Comparison of ENCODE assay signal across 20 cellular contexts in genomic region chr17:9199474-9200196, GRCh38.
DNase-seq lines count a peak whose midpoint lies in the region; ATAC-seq and TF ChIP-seq lines count a peak whose summit lies in the region.
"Had no signal": no experiment of that assay in that cellular context is flagged by ENCODE, and none has a peak within 500 bp of the region (broad histone marks: within the 10 kb centered on the region; RNA-seq: fewer than 3 reads in every experiment).

No MANE protein-coding gene starts in this region.

- CTCF ChIA-PET in SK-N-SH (lab: Yijun Ruan, JAX): interaction anchor here (1.3 kb wide), 1 partner anchor 14 kb away, joined by 3 read pairs; no protein-coding TSS in a partner anchor
- CTCF ChIA-PET in WTC11 (lab: Charles Lee): interaction anchor here (1.6 kb wide), 1 partner anchor 37 kb away, joined by 7 read pairs; no protein-coding TSS in a partner anchor

- H3K27ac ChIP-seq in SK-N-SH (ENCODE audit: low read depth in 2 of 2, low read length in 1 of 2) (no peak overlapping the region), spleen (no peak overlapping the region)
- H3K27ac ChIP-seq: cardiac muscle cell, left lung, Peyer's patch, stomach had no signal

- intact Hi-C loops in left ventricle myocardium superior (cut with micrococcal nuclease): no loop called here
- intact Hi-C loops in spleen (cut with DNase I; ENCODE audit: low total_unique reads): no loop called here

- no peak overlapping the region for H3K4me2 ChIP-seq in SK-N-SH

- ATAC-seq in SK-N-SH treated with all-trans-retinoic acid at 6 μM for 48 hours (no peak), WTC11 (peak; percentile 87), left ventricle myocardium superior (peak; percentile 90), GM19467 (IDR thresholded peaks at IDR 0.05; ENCODE audit: unreplicated experiment) (no peak)
- no peak for ATAC-seq in natural killer cell treated with Interleukin-12 subunit alpha and Interleukin-12 subunit beta and Interleukin-15 and Interleukin-18, amount 100 ng/mL, for 72 hours
- ATAC-seq: left lung had no signal

- TF ChIP-seq POLR2A in spleen (IDR thresholded peaks at IDR 0.05): no peak

- H3K36me3 Mint-ChIP-seq in WTC11: no peaks in the 10 kb centered on the region
- no peaks in the 10 kb centered on the region for H3K36me3 Mint-ChIP-seq in natural killer cell treated with Interleukin-12 subunit alpha and Interleukin-12 subunit beta and Interleukin-15 and Interleukin-18, amount 100 ng/mL, for 72 hours
- H3K36me3 Mint-ChIP-seq: CD4-positive, CD25-positive, alpha-beta regulatory T cell; naive B cell had no signal

- no peaks in the 10 kb centered on the region for H3K79me2 ChIP-seq in SK-N-SH (ENCODE audit: insufficient read depth)

- WGBS in SK-N-SH (ENCODE audit: low lambda C conversion rate): 21% methylated on average over 3 of the region's 6 CpGs
- WGBS in spleen, 5 donors: 68 to 89% (median 85%) methylated on average over 6 of the region's 6 CpGs

- H3K4me3 ChIP-seq in SK-N-SH (ENCODE audit: low read depth in 2 of 2, low read length in 1 of 2) (no peak overlapping the region), spleen (no peak overlapping the region)
- H3K4me3 ChIP-seq: cardiac muscle cell, left lung, Peyer's patch, stomach had no signal

- H3K9me2 ChIP-seq in SK-N-SH: no peaks in the 10 kb centered on the region

- H4K20me1 ChIP-seq in SK-N-SH (ENCODE audit: insufficient read depth): no peaks in the 10 kb centered on the region

- TF ChIP-seq RAD21 in SK-N-SH (IDR thresholded peaks at IDR 0.05; ENCODE audit: low read length): no peak

- H2AFZ ChIP-seq in SK-N-SH (ENCODE audit: low read depth): no peak overlapping the region

- H3K4me1 Mint-ChIP-seq in WTC11: peaks cover 15% of the 10 kb centered on the region
- peaks cover 0 to 4% of the 10 kb centered on the region in 2 donors for H3K4me1 Mint-ChIP-seq in natural killer cell treated with Interleukin-12 subunit alpha and Interleukin-12 subunit beta and Interleukin-15 and Interleukin-18, amount 100 ng/mL, for 72 hours (ENCODE audit: low read depth in 2 of 2)

- H3F3A ChIP-seq in SK-N-SH (replicated peaks; ENCODE audit: insufficient read depth): no peaks in the 10 kb centered on the region

- H3K4me1 ChIP-seq in SK-N-SH (ENCODE audit: control insufficient read depth in 1 of 2, insufficient read depth in 2 of 2, low read depth in 1 of 2, low read length in 1 of 2) (no peaks in the 10 kb centered on the region; a peak in 1 of 4 replicates), spleen (peaks cover 0 to 21% (median 0%) of the 10 kb centered on the region in 6 donors)
- H3K4me1 ChIP-seq: left lung, stomach had no signal

- H3K4me3 Mint-ChIP-seq in WTC11: no peak overlapping the region
- H3K4me3 Mint-ChIP-seq in natural killer cell treated with Interleukin-12 subunit alpha and Interleukin-12 subunit beta and Interleukin-15 and Interleukin-18, amount 100 ng/mL, for 72 hours: no peak overlapping the region
- H3K4me3 Mint-ChIP-seq: CD4-positive, CD25-positive, alpha-beta regulatory T cell had no signal

- TF ChIP-seq CTCF in SK-N-SH (IDR thresholded peaks at IDR 0.05) (no peak), WTC11 (IDR thresholded peaks at IDR 0.05) (no peak), spleen (IDR thresholded peaks at IDR 0.05 in 8 of 11, conservative IDR thresholded peaks at IDR 0.05 in 3 of 11) (no peak)

- no peak for TF ChIP-seq EP300 in SK-N-SH (IDR thresholded peaks at IDR 0.05; ENCODE audit: borderline replicate concordance in 1 of 2, low read depth in 1 of 2, low read length in 1 of 2)

- POLR2A ChIA-PET in SK-N-SH (lab: Yijun Ruan, JAX): no interaction called here
- POLR2A ChIA-PET in WTC11 (lab: Charles Lee): interaction anchor here (0.5 kb wide), 1 partner anchor 109 kb away, joined by 5 read pairs; no protein-coding TSS in a partner anchor

- peaks cover 12% of the 10 kb centered on the region for H3K9me3 Mint-ChIP-seq in WTC11
- no peaks in the 10 kb centered on the region for H3K9me3 Mint-ChIP-seq in natural killer cell treated with Interleukin-12 subunit alpha and Interleukin-12 subunit beta and Interleukin-15 and Interleukin-18, amount 100 ng/mL, for 72 hours

- H3K27me3 ChIP-seq in SK-N-SH (ENCODE audit: insufficient read depth): no peaks in the 10 kb centered on the region; the same call in 1 of the 2 replicates
- H3K27me3 ChIP-seq in spleen (replicated peaks in 1 of 7): peaks cover 0 to 10% (median 0%) of the 10 kb centered on the region in 7 donors
- H3K27me3 ChIP-seq: left lung, Peyer's patch, stomach had no signal

- no peaks in the 10 kb centered on the region for H3K9me3 ChIP-seq in SK-N-SH
- peaks cover 0 to 5% (median 0%) of the 10 kb centered on the region in 8 donors for H3K9me3 ChIP-seq in spleen
- H3K9me3 ChIP-seq: left lung, Peyer's patch, stomach had no signal

- no peaks in the 10 kb centered on the region; the same call in 1 of the 2 replicates for H3K27me3 Mint-ChIP-seq in WTC11 (ENCODE audit: low read depth)
- H3K27me3 Mint-ChIP-seq in natural killer cell treated with Interleukin-12 subunit alpha and Interleukin-12 subunit beta and Interleukin-15 and Interleukin-18, amount 100 ng/mL, for 72 hours: peaks cover 14 to 20% of the 10 kb centered on the region in 2 donors
- H3K27me3 Mint-ChIP-seq: naive B cell had no signal

- no peak overlapping the region for H3K9ac ChIP-seq in SK-N-SH

- no peak overlapping the region for H3K27ac Mint-ChIP-seq in WTC11
- no peak overlapping the region for H3K27ac Mint-ChIP-seq in natural killer cell treated with Interleukin-12 subunit alpha and Interleukin-12 subunit beta and Interleukin-15 and Interleukin-18, amount 100 ng/mL, for 72 hours
- H3K27ac Mint-ChIP-seq: CD4-positive, CD25-positive, alpha-beta regulatory T cell; progenitor cell of endocrine pancreas had no signal

- H3K36me3 ChIP-seq in SK-N-SH (replicated peaks in 1 of 2; ENCODE audit: control insufficient read depth in 1 of 2, insufficient read depth in 2 of 2, low read length in 1 of 2) (no peaks in the 10 kb centered on the region), spleen (no peaks in the 10 kb centered on the region)
- H3K36me3 ChIP-seq: cardiac muscle cell, left lung, Peyer's patch had no signal

- DNase-seq in SK-N-SH (no peak), WTC11 (ENCODE audit: low spot score) (no peak), left ventricle myocardium superior (peak; percentile 47), spleen (peak; percentile 31)
- DNase-seq in stimulated activated CD4-positive, alpha-beta T cell treated with anti-CD3 and anti-CD28 coated beads, Interleukin-2, amount 100 ng/mL, for 24 hours: no peak
- no peak for DNase-seq in natural killer cell treated with Interleukin-12 subunit alpha and Interleukin-12 subunit beta and Interleukin-15 and Interleukin-18, amount 100 ng/mL, for 72 hours (ENCODE audit: low spot score)
- DNase-seq: CD4-positive, CD25-positive, alpha-beta regulatory T cell; DMS79; MM.1S; naive B cell; NCI-H2081 treated with DMSO at 0.1 percent for 48 hours; NCI-H748 treated with DMSO at 0.1 percent for 48 hours; Peyer's patch; stomach; SW 1271 had no signal

TF ChIP-seq in SK-N-SH, 30 proteins besides CTCF, POLR2A, EP300 and RAD21:
- TF ChIP-seq MXI1 (IDR thresholded peaks at IDR 0.05; ENCODE audit: low read depth, low read length): no peak
- TF ChIP-seq USF1 (IDR thresholded peaks at IDR 0.05; ENCODE audit: borderline replicate concordance, low read depth): peak; percentile 48; the same call in 1 of the 2 replicates
TF ChIP-seq in SK-N-SH: peak in this region for 1.

TF ChIP-seq in SK-N-SH treated with all-trans-retinoic acid at 6 μM for 48 hours, 23 proteins besides CTCF, POLR2A, EP300 and RAD21:
- TF ChIP-seq RARB (CRISPR knock-in tag; IDR thresholded peaks at IDR 0.05): no peak
- no peak for TF ChIP-seq GLIS3 (CRISPR knock-in tag; IDR thresholded peaks at IDR 0.05)
- TF ChIP-seq ZFP30 (CRISPR knock-in tag; IDR thresholded peaks at IDR 0.05): no peak

TF ChIP-seq in WTC11, 78 proteins besides CTCF, POLR2A, EP300 and RAD21:
- TF ChIP-seq USF2 (CRISPR knock-in tag; IDR thresholded peaks at IDR 0.05): peak; percentile 93
- peak; percentile 91 for TF ChIP-seq USF1 (CRISPR knock-in tag; IDR thresholded peaks at IDR 0.05)
- TF ChIP-seq CDX4 (CRISPR knock-in tag; IDR thresholded peaks at IDR 0.05; ENCODE audit: borderline replicate concordance): no peak

Comparison
In these comparisons a context has a peak if more than half of its experiments do, and no peak if none do; other contexts are left out.
1. DNase-seq: peak in left ventricle myocardium superior (single experiment) and spleen (single experiment); none in SK-N-SH (single experiment), WTC11 (single experiment), stimulated activated CD4-positive, alpha-beta T cell treated with anti-CD3 and anti-CD28 coated beads, Interleukin-2, amount 100 ng/mL, for 24 hours (0 of 2) and natural killer cell treated with Interleukin-12 subunit alpha and Interleukin-12 subunit beta and Interleukin-15 and Interleukin-18, amount 100 ng/mL, for 72 hours (single experiment).
2. ATAC-seq: peak in WTC11 (single experiment) and left ventricle myocardium superior (single experiment); none in SK-N-SH treated with all-trans-retinoic acid at 6 μM for 48 hours (single experiment), natural killer cell treated with Interleukin-12 subunit alpha and Interleukin-12 subunit beta and Interleukin-15 and Interleukin-18, amount 100 ng/mL, for 72 hours (0 of 2) and GM19467 (single experiment).
3. Of the 6 proteins assayed by ChIP-seq in both WTC11 and SK-N-SH: peak only in WTC11: USF2; only in SK-N-SH: none; in both: USF1; in neither: 4.